ENCODE assay signal across 21 cellular contexts in the genomic region with DNA sequence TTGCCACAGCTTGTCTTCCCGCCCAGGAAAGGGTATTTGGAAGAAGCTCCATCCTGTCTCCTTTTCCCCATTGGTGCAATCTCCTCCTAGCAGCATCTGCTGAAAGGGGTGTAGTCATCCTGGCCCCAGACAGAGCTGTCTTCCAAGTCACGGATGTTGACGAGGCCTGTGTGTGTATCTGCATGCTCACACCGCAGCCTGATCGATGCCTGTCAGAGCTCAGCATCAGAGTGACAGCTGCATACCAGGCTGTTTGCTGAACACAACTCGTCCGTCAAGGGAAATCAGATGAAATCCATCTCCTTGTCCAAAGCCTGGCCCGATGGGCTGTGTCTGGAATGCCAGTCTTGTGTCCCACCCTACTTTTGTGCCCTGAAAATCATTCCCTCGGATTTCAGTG.
"Had no signal": no experiment of that assay in that cellular context is flagged by ENCODE, and none has a peak within 500 bp of the region (broad histone marks: within the 10 kb centered on the region; RNA-seq: fewer than 3 reads in every experiment).

No MANE protein-coding gene starts in this region.

- H3K9me3 ChIP-seq: adrenal gland, ascending aorta, heart right ventricle, sigmoid colon, testis, vagina had no signal

- H3K27me3 ChIP-seq: adrenal gland, ascending aorta, brain microvascular endothelial cell, heart right ventricle, sigmoid colon, testis, vagina had no signal

- H3K4me3 Mint-ChIP-seq: activated naive CD8-positive, alpha-beta T cell; dendritic cell treated with granulocyte-macrophage colony-stimulating factor and Interleukin-4, amounts not matched to agents 40 ng/mL and 50 ng/mL, for 4 days had no signal

- H3K36me3 ChIP-seq: adrenal gland, ascending aorta, brain microvascular endothelial cell, heart right ventricle, sigmoid colon, vagina had no signal

- H3K4me1 ChIP-seq: ascending aorta, sigmoid colon, testis, vagina had no signal

- H3K27ac ChIP-seq: adrenal gland, ascending aorta, brain microvascular endothelial cell, heart right ventricle, sigmoid colon, testis, vagina had no signal

- H3K27me3 Mint-ChIP-seq: activated naive CD8-positive, alpha-beta T cell; dendritic cell treated with granulocyte-macrophage colony-stimulating factor and Interleukin-4, amounts not matched to agents 40 ng/mL and 50 ng/mL, for 4 days had no signal

- H3K27ac Mint-ChIP-seq: activated naive CD8-positive, alpha-beta T cell; activated T-helper 2 cell treated with anti-CD3 and anti-CD28 coated beads, Interferon-gamma antibody, Interleukin-2, Interleukin-4, amounts not matched to agents 10 μg/mL and 5 μg/mL and 100 μg/mL, durations not matched to agents 14 hours and 24 hours and 36 hours; dendritic cell treated with granulocyte-macrophage colony-stimulating factor and Interleukin-4, amounts not matched to agents 40 ng/mL and 50 ng/mL, for 4 days had no signal

- H3K4me3 ChIP-seq: adrenal gland, ascending aorta, heart right ventricle, sigmoid colon, testis, vagina had no signal

- DNase-seq: activated CD4-positive, alpha-beta T cell treated with anti-CD3 and anti-CD28 coated beads for 1 hour; activated naive CD4-positive, alpha-beta T cell; activated T-cell treated with anti-CD3 and anti-CD28 coated beads, Interleukin-2, amount 50 U/mL, for 1 hour; adrenal gland; brain microvascular endothelial cell; caudate nucleus; effector CD4-positive, alpha-beta T cell; heart right ventricle; islet precursor cell; left cardiac atrium; retina; sigmoid colon; stimulated activated CD4-positive, alpha-beta T cell treated with anti-CD3 and anti-CD28 coated beads, Interleukin-2, amount 100 ng/mL, for 48 hours; stimulated activated CD8-positive, alpha-beta memory T cell treated with anti-CD3 and anti-CD28 coated beads, Interleukin-4, amount 100 ng/mL, for 48 hours; testis; trophoblast cell had no signal
